In the genomic region with DNA sequence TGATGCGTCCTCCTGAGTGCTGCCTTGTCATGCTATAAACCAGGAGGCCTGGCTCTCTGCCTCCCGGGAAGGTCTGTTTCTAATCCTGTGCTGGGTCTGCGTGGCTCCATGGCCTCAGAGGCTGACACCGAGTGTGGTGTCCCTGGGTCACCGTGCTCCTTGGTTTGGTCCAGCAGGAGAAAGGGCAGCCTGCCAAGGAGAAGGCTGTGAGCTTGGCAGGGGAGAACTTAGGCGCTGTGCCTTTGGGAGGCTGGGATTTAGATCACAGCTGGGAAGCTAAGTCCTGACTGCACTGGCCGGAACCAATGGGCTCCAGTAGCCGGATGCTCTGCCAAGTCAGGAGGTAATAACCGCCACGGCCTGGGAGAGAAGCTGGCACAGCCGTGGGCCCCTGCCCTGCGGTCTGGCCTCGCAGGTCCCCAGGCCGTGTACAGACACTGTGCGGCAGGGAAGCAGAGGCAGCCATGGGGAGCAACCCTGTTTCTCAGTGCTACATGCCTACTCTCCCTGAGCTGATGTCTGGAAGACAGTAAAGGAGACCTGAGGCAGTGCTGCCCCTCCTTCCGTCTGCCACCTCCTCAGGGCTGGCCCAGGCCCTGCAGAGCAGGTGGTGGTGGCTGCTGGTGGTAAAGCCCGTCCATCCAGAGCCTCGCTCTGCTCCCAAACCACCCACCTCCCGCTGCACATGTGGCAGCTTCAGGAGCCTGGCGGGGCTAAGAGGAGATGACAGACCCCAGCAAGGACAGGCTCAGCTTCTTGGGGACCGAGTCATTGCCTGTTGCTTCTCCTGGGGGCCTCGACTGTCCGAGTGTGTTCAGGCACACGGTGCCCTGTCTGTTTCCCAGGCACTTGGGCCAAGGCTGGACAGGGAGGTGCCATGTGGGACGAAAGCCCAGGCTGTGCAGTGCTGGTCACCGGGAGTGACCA, we compare ENCODE assay signal across 11 cellular contexts. TPM values are rescaled to one million over a fixed set of nuclear protein-coding genes. Genes with fewer than 3 reads are reported as not detected.
DNase-seq lines count a peak whose midpoint lies in the region; ATAC-seq and TF ChIP-seq lines count a peak whose summit lies in the region.
"Had no signal": no experiment of that assay in that cellular context is flagged by ENCODE, and none has a peak within 500 bp of the region (broad histone marks: within the 10 kb centered on the region; RNA-seq: fewer than 3 reads in every experiment).

No MANE protein-coding gene starts in this region.

- no peaks in the 10 kb centered on the region for H3K36me3 ChIP-seq in SJSA1
- H3K36me3 ChIP-seq: neutrophil had no signal

- no peaks in the 10 kb centered on the region for H3K27me3 ChIP-seq in SJSA1 (replicated peaks)

- DNase-seq in AG09309 (ENCODE audit: low read depth): peak; percentile 77
- DNase-seq in SJSA1 (ENCODE audit: low read depth in 1 of 2, low spot score in 2 of 2): peak; percentile 57 to 67
- peak; percentile 94 for DNase-seq in fibroblast of the aortic adventitia (ENCODE audit: low read depth)
- peak in 39 of 56 donors; percentile 8 to 73 (median 45) for DNase-seq in nucleus accumbens (lab: John Stamatoyannopoulos, UW)
- DNase-seq in Kasumi-1 (lab: John Stamatoyannopoulos, UW): no peak
- no peak for DNase-seq in activated CD4-positive, alpha-beta T cell treated with anti-CD3 and anti-CD28 coated beads for 4 hours
- DNase-seq: CD8-positive, alpha-beta memory T cell; KBM-7 had no signal

- no peak overlapping the region for H3K27ac ChIP-seq in SJSA1
- H3K27ac ChIP-seq: neutrophil had no signal

- peaks cover 31% of the 10 kb centered on the region for H3K4me1 ChIP-seq in SJSA1 (replicated peaks)

- H3K9me3 ChIP-seq in SJSA1 (replicated peaks): 0 out of 2 replicates have a peak, but pooled peaks cover 3% of the 10 kb centered on the region
- H3K9me3 ChIP-seq: neutrophil had no signal

- ATAC-seq in GM21717 (IDR thresholded peaks at IDR 0.05; ENCODE audit: unreplicated experiment) (no peak), HG03571 (IDR thresholded peaks at IDR 0.05; ENCODE audit: unreplicated experiment) (no peak)

- no peak overlapping the region; the same call in 1 of the 2 replicates for H3K4me3 ChIP-seq in AG09309 (ENCODE audit: control insufficient read depth, low read depth, low read length)
- H3K4me3 ChIP-seq in SJSA1: no peak overlapping the region
- H3K4me3 ChIP-seq in fibroblast of the aortic adventitia (ENCODE audit: low read depth, low read length): no peak overlapping the region

- no peak for TF ChIP-seq CTCF in AG09309 (IDR thresholded peaks at IDR 0.05; ENCODE audit: control insufficient read depth, insufficient read depth, low read depth, low read length, missing control alignments)
- no peak for TF ChIP-seq CTCF in fibroblast of the aortic adventitia (IDR thresholded peaks at IDR 0.05; ENCODE audit: insufficient read depth, low read length)

RNA-seq across cellular contexts. Expression of a gene that starts 44.9 kb away (rescaled TPM):
- not detected in 2 replicates for total RNA-seq in SJSA1 (2014; rRNA removed; shearing (Covaris generic))
- total RNA-seq in fibroblast of the aortic adventitia (ENCODE audit: low replicate concordance): 0.16 and 0.27 TPM in 2 replicates

Comparison
In these comparisons a context has a peak if more than half of its experiments do, and no peak if none do; other contexts are left out.
1. DNase-seq: peak in AG09309 (single experiment), SJSA1 (2 of 2), fibroblast of the aortic adventitia (single experiment) and nucleus accumbens (39 of 56); none in Kasumi-1 (0 of 2) and activated CD4-positive, alpha-beta T cell treated with anti-CD3 and anti-CD28 coated beads for 4 hours (0 of 2).